9 cellular contexts compared by ENCODE assay signal in genomic region chr21:26443291-26443690, GRCh38.
"Had no signal": no experiment of that assay in that cellular context is flagged by ENCODE, and none has a peak within 500 bp of the region (broad histone marks: within the 10 kb centered on the region; RNA-seq: fewer than 3 reads in every experiment).

No MANE protein-coding gene starts in this region.

- H3K27ac Mint-ChIP-seq: HFFc6, IgD-negative memory B cell had no signal

- FAIRE-seq: HepG2 had no signal

- H3K4me3 ChIP-seq: GM23248, HAP-1 had no signal

- H3K36me3 ChIP-seq: HAP-1 had no signal

- H2AFZ ChIP-seq: GM23248 had no signal

- H3K4me1 Mint-ChIP-seq: IgD-negative memory B cell had no signal

- DNase-seq: GOT3, H7, HFFc6, KBM-7 had no signal

- H3K9me3 ChIP-seq: HAP-1 had no signal

- H3K27me3 Mint-ChIP-seq: IgD-negative memory B cell had no signal

- H3K36me3 Mint-ChIP-seq: IgD-negative memory B cell had no signal

- H3K9ac ChIP-seq: GM23248 had no signal

- H3K27ac ChIP-seq: GM23248, HL-60 had no signal

- H3K4me3 Mint-ChIP-seq: HFFc6, IgD-negative memory B cell had no signal
